In genomic region chr1:171655215-171656116, GRCh38 we compare ENCODE assay signal across 8 cellular contexts. TPM values are rescaled to one million over a fixed set of nuclear protein-coding genes. Genes with fewer than 3 reads are reported as not detected.
DNase-seq lines count a peak whose midpoint lies in the region; ATAC-seq lines count a peak whose summit lies in the region.

No MANE protein-coding gene starts in this region.

- no peaks in the 10 kb centered on the region for H3K36me3 Mint-ChIP-seq in natural killer cell treated with Interleukin-12 subunit alpha and Interleukin-12 subunit beta and Interleukin-15 and Interleukin-18, amount 100 ng/mL, for 72 hours

- H3K27ac Mint-ChIP-seq in natural killer cell treated with Interleukin-12 subunit alpha and Interleukin-12 subunit beta and Interleukin-15 and Interleukin-18, amount 100 ng/mL, for 72 hours: no peak overlapping the region
- H3K27ac Mint-ChIP-seq in stimulated activated naive CD8-positive, alpha-beta T cell treated with anti-CD3 and anti-CD28 coated beads, Interleukin-15, amount 100 ng/mL, for 72 hours: no peak overlapping the region

- H3K9me3 Mint-ChIP-seq in natural killer cell treated with Interleukin-12 subunit alpha and Interleukin-12 subunit beta and Interleukin-15 and Interleukin-18, amount 100 ng/mL, for 72 hours: no peaks in the 10 kb centered on the region
- H3K9me3 Mint-ChIP-seq in stimulated activated naive CD8-positive, alpha-beta T cell treated with anti-CD3 and anti-CD28 coated beads, Interleukin-15, amount 100 ng/mL, for 72 hours: no peaks in the 10 kb centered on the region

- peak; percentile 81 for ATAC-seq in GM21529 (IDR thresholded peaks at IDR 0.05; ENCODE audit: unreplicated experiment)
- ATAC-seq in esophagus mucosa: peak; percentile 49
- peak; percentile 70 to 77 for ATAC-seq in natural killer cell treated with Interleukin-12 subunit alpha and Interleukin-12 subunit beta and Interleukin-15 and Interleukin-18, amount 100 ng/mL, for 72 hours
- peak; percentile 84 for ATAC-seq in stimulated activated naive CD8-positive, alpha-beta T cell treated with anti-CD3 and anti-CD28 coated beads, Interleukin-15, amount 100 ng/mL, for 72 hours
- no peak for ATAC-seq in HG03097 (IDR thresholded peaks at IDR 0.05; ENCODE audit: low FRiP score, unreplicated experiment)

- peaks cover 25 to 42% of the 10 kb centered on the region in 2 donors for H3K27me3 Mint-ChIP-seq in natural killer cell treated with Interleukin-12 subunit alpha and Interleukin-12 subunit beta and Interleukin-15 and Interleukin-18, amount 100 ng/mL, for 72 hours
- H3K27me3 Mint-ChIP-seq in stimulated activated naive CD8-positive, alpha-beta T cell treated with anti-CD3 and anti-CD28 coated beads, Interleukin-15, amount 100 ng/mL, for 72 hours: peaks cover 33% of the 10 kb centered on the region

- peaks cover 9 to 10% of the 10 kb centered on the region in 2 donors for H3K4me1 Mint-ChIP-seq in natural killer cell treated with Interleukin-12 subunit alpha and Interleukin-12 subunit beta and Interleukin-15 and Interleukin-18, amount 100 ng/mL, for 72 hours (ENCODE audit: low read depth in 2 of 2)
- peaks cover 11% of the 10 kb centered on the region for H3K4me1 Mint-ChIP-seq in stimulated activated naive CD8-positive, alpha-beta T cell treated with anti-CD3 and anti-CD28 coated beads, Interleukin-15, amount 100 ng/mL, for 72 hours

- DNase-seq in CD1c-positive myeloid dendritic cell (ENCODE audit: extremely low spot score) (peak; percentile 52), NCI-H2227 (lab: John Stamatoyannopoulos, UW; ENCODE audit: unreplicated experiment) (peak; percentile 85)
- peak; percentile 43 to 74 (median 57) for DNase-seq in activated CD8-positive, alpha-beta memory T cell treated with anti-CD3 and anti-CD28 coated beads for 48 hours (ENCODE audit: low read depth in 2 of 3, low spot score in 2 of 3)
- peak; percentile 75 for DNase-seq in natural killer cell treated with Interleukin-12 subunit alpha and Interleukin-12 subunit beta and Interleukin-15 and Interleukin-18, amount 100 ng/mL, for 72 hours (ENCODE audit: low spot score)
- peak; percentile 67 to 74 for DNase-seq in stimulated activated naive CD8-positive, alpha-beta T cell treated with anti-CD3 and anti-CD28 coated beads, Interleukin-15, amount 100 ng/mL, for 72 hours

- H3K4me3 Mint-ChIP-seq in natural killer cell treated with Interleukin-12 subunit alpha and Interleukin-12 subunit beta and Interleukin-15 and Interleukin-18, amount 100 ng/mL, for 72 hours: no peak overlapping the region
- H3K4me3 Mint-ChIP-seq in stimulated activated naive CD8-positive, alpha-beta T cell treated with anti-CD3 and anti-CD28 coated beads, Interleukin-15, amount 100 ng/mL, for 72 hours: peak overlapping the region; percentile 59 to 75

RNA-seq across cellular contexts. Expression of gene MYOC, which starts 3.0 kb away (rescaled TPM):
- total RNA-seq in esophagus mucosa: 0.20 TPM
- not detected for total RNA-seq in natural killer cell treated with Interleukin-12 subunit alpha and Interleukin-12 subunit beta and Interleukin-15 and Interleukin-18, amount 100 ng/mL, for 72 hours

RNA-seq across cellular contexts. Expression of gene MYOCOS, which starts 33.4 kb away (rescaled TPM):
- not detected for total RNA-seq in esophagus mucosa
- total RNA-seq in natural killer cell treated with Interleukin-12 subunit alpha and Interleukin-12 subunit beta and Interleukin-15 and Interleukin-18, amount 100 ng/mL, for 72 hours: under 1 TPM in 1 of 2 donors, not detected in 1; 0.17 TPM
